In genomic region chr10:118003146-118003545, GRCh38 we compare ENCODE assay signal across 17 cellular contexts. TPM values are rescaled to one million over a fixed set of nuclear protein-coding genes. Genes with fewer than 3 reads are reported as not detected.
DNase-seq lines count a peak whose midpoint lies in the region; ATAC-seq and TF ChIP-seq lines count a peak whose summit lies in the region.
"Had no signal": no experiment of that assay in that cellular context is flagged by ENCODE, and none has a peak within 500 bp of the region (broad histone marks: within the 10 kb centered on the region; RNA-seq: fewer than 3 reads in every experiment).

No MANE protein-coding gene starts in this region.

- H3K36me3 ChIP-seq in HEK293 (ENCODE audit: control insufficient read depth in 2 of 2, insufficient read depth in 1 of 2, low read length in 2 of 2) (peaks cover 14 to 18% of the 10 kb centered on the region in 2 experiments; a peak in 2 of 3 replicates), adipocyte (ENCODE audit: control insufficient read depth, insufficient read depth, low read length, severe bottlenecking) (peaks cover 48% of the 10 kb centered on the region)

- H3K4me1 ChIP-seq in HEK293 (ENCODE audit: control insufficient read depth, insufficient read depth, low read length) (peaks cover 7% of the 10 kb centered on the region), adipocyte (ENCODE audit: control insufficient read depth, insufficient read depth, low read length) (peaks cover 19% of the 10 kb centered on the region)

- POLR2A ChIA-PET in activated CD4-positive, alpha-beta T cell treated with anti-CD3 and anti-CD28 coated beads for 36 hours (lab: Charles Lee): no interaction called here
- POLR2A ChIA-PET in activated CD4-positive, alpha-beta T cell treated with anti-CD3 and anti-CD28 coated beads, Interleukin-2, amount 10 ng/mL, durations not matched to agents 7 days and 5 days (lab: Charles Lee): no interaction called here
- POLR2A ChIA-PET in HEK293 (lab: Yijun Ruan, JAX): interaction anchor here (0.7 kb wide), 1 partner anchor 49 kb away, joined by 3 read pairs; no protein-coding TSS in a partner anchor

- H3K4me3 ChIP-seq in HEK293 (ENCODE audit: low read depth, low read length) (no peak overlapping the region), adipocyte (ENCODE audit: low read length) (no peak overlapping the region)

- no peak for DNase-seq in activated CD4-positive, alpha-beta T cell treated with anti-CD3 and anti-CD28 coated beads for 36 hours
- DNase-seq in activated CD4-positive, alpha-beta T cell treated with anti-CD3 and anti-CD28 coated beads, Interleukin-2, amount 10 ng/mL, durations not matched to agents 7 days and 5 days: no peak
- DNase-seq in adipocyte (ENCODE audit: low read depth): peak; percentile 10
- DNase-seq in myocyte (ENCODE audit: low read depth): peak; percentile 41
- DNase-seq in effector memory CD8-positive, alpha-beta T cell: no peak
- DNase-seq in hypothalamus (lab: John Stamatoyannopoulos, UW): no peak
- DNase-seq: AML-193, DMS153, NCI-H1105, NCI-H1694, NCI-H2107, NCI-H748 treated with DMSO at 0.1 percent for 48 hours had no signal

- no peak overlapping the region for H3K9ac ChIP-seq in adipocyte (ENCODE audit: low read length)
- H3K9ac ChIP-seq: KMS-11 had no signal

- H3K9me3 ChIP-seq in HEK293 (ENCODE audit: control insufficient read depth, insufficient read depth, low read depth, low read length): no peaks in the 10 kb centered on the region
- no peaks in the 10 kb centered on the region for H3K9me3 ChIP-seq in adipocyte (ENCODE audit: control insufficient read depth, low read length)

- H3K27me3 Mint-ChIP-seq in activated CD4-positive, alpha-beta T cell treated with anti-CD3 and anti-CD28 coated beads for 36 hours: no peaks in the 10 kb centered on the region
- H3K27me3 Mint-ChIP-seq in activated CD4-positive, alpha-beta T cell treated with anti-CD3 and anti-CD28 coated beads, Interleukin-2, amount 10 ng/mL, durations not matched to agents 7 days and 5 days: no peaks in the 10 kb centered on the region
- no peaks in the 10 kb centered on the region for H3K27me3 Mint-ChIP-seq in effector memory CD8-positive, alpha-beta T cell

- TF ChIP-seq CTCF in HEK293 (tag by site-specific recombination; IDR thresholded peaks at IDR 0.05): no peak

- intact Hi-C loops in activated CD4-positive, alpha-beta T cell treated with anti-CD3 and anti-CD28 coated beads for 36 hours (cut with DNase I, micrococcal nuclease): loop anchor here in 1 of 2 experiments (2.0 kb wide), 1 partner anchor 44 kb away; the partner anchor contains the start of gene RAB11FIP2

- H3K4me1 Mint-ChIP-seq in activated CD4-positive, alpha-beta T cell treated with anti-CD3 and anti-CD28 coated beads for 36 hours: peaks cover 9% of the 10 kb centered on the region
- H3K4me1 Mint-ChIP-seq in activated CD4-positive, alpha-beta T cell treated with anti-CD3 and anti-CD28 coated beads, Interleukin-2, amount 10 ng/mL, durations not matched to agents 7 days and 5 days: peaks cover 4% of the 10 kb centered on the region
- no peaks in the 10 kb centered on the region for H3K4me1 Mint-ChIP-seq in effector memory CD8-positive, alpha-beta T cell (ENCODE audit: low read depth in 2 of 2)

- H3K4me3 Mint-ChIP-seq in activated CD4-positive, alpha-beta T cell treated with anti-CD3 and anti-CD28 coated beads for 36 hours: no peak overlapping the region
- H3K4me3 Mint-ChIP-seq in activated CD4-positive, alpha-beta T cell treated with anti-CD3 and anti-CD28 coated beads, Interleukin-2, amount 10 ng/mL, durations not matched to agents 7 days and 5 days: no peak overlapping the region
- H3K4me3 Mint-ChIP-seq in effector memory CD8-positive, alpha-beta T cell: no peak overlapping the region
- H3K4me3 Mint-ChIP-seq: CD14-positive monocyte had no signal

- CTCF ChIA-PET in activated CD4-positive, alpha-beta T cell treated with anti-CD3 and anti-CD28 coated beads for 36 hours (lab: Charles Lee): no interaction called here
- CTCF ChIA-PET in activated CD4-positive, alpha-beta T cell treated with anti-CD3 and anti-CD28 coated beads, Interleukin-2, amount 10 ng/mL, durations not matched to agents 7 days and 5 days (lab: Charles Lee): no interaction called here
- CTCF ChIA-PET in HEK293 (lab: Yijun Ruan, JAX): no interaction called here

- peaks cover 47% of the 10 kb centered on the region for H3K36me3 Mint-ChIP-seq in activated CD4-positive, alpha-beta T cell treated with anti-CD3 and anti-CD28 coated beads for 36 hours (ENCODE audit: low read depth)
- peaks cover 19% of the 10 kb centered on the region for H3K36me3 Mint-ChIP-seq in activated CD4-positive, alpha-beta T cell treated with anti-CD3 and anti-CD28 coated beads, Interleukin-2, amount 10 ng/mL, durations not matched to agents 7 days and 5 days (ENCODE audit: low read depth)
- peaks cover 45% of the 10 kb centered on the region for H3K36me3 Mint-ChIP-seq in effector memory CD8-positive, alpha-beta T cell (ENCODE audit: insufficient read depth)

- peak overlapping the region; percentile 37 for H3K27ac Mint-ChIP-seq in activated CD4-positive, alpha-beta T cell treated with anti-CD3 and anti-CD28 coated beads for 36 hours
- no peak overlapping the region for H3K27ac Mint-ChIP-seq in activated CD4-positive, alpha-beta T cell treated with anti-CD3 and anti-CD28 coated beads, Interleukin-2, amount 10 ng/mL, durations not matched to agents 7 days and 5 days
- no peak overlapping the region for H3K27ac Mint-ChIP-seq in effector memory CD8-positive, alpha-beta T cell

- H3K27ac ChIP-seq in HEK293 (ENCODE audit: extremely low read depth, low read depth, low read length): no peak overlapping the region
- H3K27ac ChIP-seq: KMS-11 had no signal

- H3K9me3 Mint-ChIP-seq in activated CD4-positive, alpha-beta T cell treated with anti-CD3 and anti-CD28 coated beads for 36 hours (ENCODE audit: low read depth): no peaks in the 10 kb centered on the region
- H3K9me3 Mint-ChIP-seq in activated CD4-positive, alpha-beta T cell treated with anti-CD3 and anti-CD28 coated beads, Interleukin-2, amount 10 ng/mL, durations not matched to agents 7 days and 5 days: no peaks in the 10 kb centered on the region
- no peaks in the 10 kb centered on the region for H3K9me3 Mint-ChIP-seq in effector memory CD8-positive, alpha-beta T cell
- H3K9me3 Mint-ChIP-seq: CD14-positive monocyte had no signal

- H3K27me3 ChIP-seq in adipocyte (replicated peaks; ENCODE audit: control insufficient read depth, insufficient read depth, low read length): no peaks in the 10 kb centered on the region

- ATAC-seq in activated CD4-positive, alpha-beta T cell treated with anti-CD3 and anti-CD28 coated beads for 36 hours: no peak
- ATAC-seq in effector memory CD8-positive, alpha-beta T cell (replicated peaks): no peak
- ATAC-seq: HepG2, Panc1 had no signal

TF ChIP-seq in HEK293, 187 proteins besides CTCF, POLR2A, EP300 and RAD21:
- TF ChIP-seq ZNF133 (tag by site-specific recombination; IDR thresholded peaks at IDR 0.05) (no peak), ZNF362 (tag by site-specific recombination; IDR thresholded peaks at IDR 0.05) (0 out of 2 replicates have a peak, but pooled peaks have one; percentile 33)

RNA-seq across cellular contexts. Expression of gene RAB11FIP2, which starts 43.6 kb away (rescaled TPM):
- total RNA-seq in activated CD4-positive, alpha-beta T cell treated with anti-CD3 and anti-CD28 coated beads for 36 hours: 10 to 100 TPM in 1 of 2 experiments, 1 to 10 TPM in 1; 9.7 to 12.5 TPM
- 10 to 100 TPM; 15.5 to 17.9 TPM for total RNA-seq in activated CD4-positive, alpha-beta T cell treated with anti-CD3 and anti-CD28 coated beads, Interleukin-2, amount 10 ng/mL, durations not matched to agents 7 days and 5 days
- total RNA-seq in myocyte: 17.3 and 36.1 TPM in 2 replicates
- polyA plus RNA-seq in myocyte (2012): 5.7 TPM

Comparison
In these comparisons a context has a peak if more than half of its experiments do, and no peak if none do; other contexts are left out.
1. DNase-seq: peak in adipocyte (single experiment) and myocyte (single experiment); none in activated CD4-positive, alpha-beta T cell treated with anti-CD3 and anti-CD28 coated beads for 36 hours (single experiment), activated CD4-positive, alpha-beta T cell treated with anti-CD3 and anti-CD28 coated beads, Interleukin-2, amount 10 ng/mL, durations not matched to agents 7 days and 5 days (single experiment), effector memory CD8-positive, alpha-beta T cell (0 of 3) and hypothalamus (0 of 51).